Comparison of ENCODE assay signal across 1 cellular context in the genomic region with DNA sequence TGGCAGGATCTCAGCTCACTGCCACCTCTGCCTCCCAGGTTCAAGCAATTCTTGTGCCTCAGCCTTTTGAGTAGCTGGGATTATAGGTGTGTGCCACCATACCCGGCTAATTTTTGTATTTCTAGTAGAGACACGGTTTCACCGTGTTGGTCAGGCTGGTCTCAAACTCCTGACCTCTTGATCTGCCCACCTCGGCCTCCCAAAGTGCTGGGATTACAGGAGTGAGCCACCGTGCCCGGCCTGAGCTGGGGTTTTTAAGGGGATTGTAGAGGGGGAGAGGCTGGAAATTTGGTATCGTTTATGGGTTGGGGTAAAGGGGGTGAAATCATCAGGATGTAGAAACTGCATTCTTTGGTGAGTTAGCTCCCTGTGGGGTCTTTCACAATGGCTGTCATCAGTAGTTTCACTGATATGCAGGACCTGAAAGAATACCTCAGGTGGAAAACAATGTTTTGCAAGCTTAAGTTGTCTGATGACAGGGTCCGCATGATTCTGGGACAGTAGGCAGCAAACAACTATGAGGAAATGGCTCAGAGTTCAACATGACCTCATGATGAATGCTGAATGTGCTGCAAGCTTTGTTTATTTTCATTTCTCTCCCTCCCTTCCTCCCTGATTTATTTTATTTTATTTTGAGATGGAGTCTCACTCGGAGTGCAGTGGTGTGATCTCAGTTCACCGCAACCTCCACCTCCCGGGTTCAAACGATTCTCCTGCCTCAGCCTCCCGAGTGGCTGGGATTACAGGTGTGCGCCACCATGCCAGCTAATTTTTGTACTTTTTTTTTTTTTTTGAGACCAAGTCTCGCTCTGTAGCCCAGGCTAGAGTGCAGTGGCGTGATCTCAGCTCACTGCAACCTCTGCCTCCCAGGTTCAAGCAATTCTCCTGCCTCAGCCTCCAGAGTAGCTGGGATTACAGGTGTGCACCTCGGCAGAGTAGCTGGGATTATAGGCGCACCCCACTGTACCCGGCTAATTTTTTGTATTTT.
A peak's percentile ranks its signal among the peaks of the same experiment; 100 is the strongest.
TF ChIP-seq lines count a peak whose summit lies in the region.
"Not testable (repeated sequence)": the region's sequence is repeated elsewhere in the genome, so short reads cannot be mapped to it uniquely, and the experiment has no call there.

No MANE protein-coding gene starts in this region.

TF ChIP-seq in HepG2, 621 proteins besides CTCF, POLR2A, EP300 and RAD21 (continues in another document):
- TF ChIP-seq ETV5 (CRISPR knock-in tag; IDR thresholded peaks at IDR 0.05; ENCODE audit: borderline replicate concordance), result peak; percentile 49; the same call in 1 of the 2 replicates
- peak; percentile 58; the same call in 1 of the 2 replicates for TF ChIP-seq DPF2 (CRISPR knock-in tag; IDR thresholded peaks at IDR 0.05; ENCODE audit: borderline replicate concordance, low read depth)
- TF ChIP-seq, protein P1, sequence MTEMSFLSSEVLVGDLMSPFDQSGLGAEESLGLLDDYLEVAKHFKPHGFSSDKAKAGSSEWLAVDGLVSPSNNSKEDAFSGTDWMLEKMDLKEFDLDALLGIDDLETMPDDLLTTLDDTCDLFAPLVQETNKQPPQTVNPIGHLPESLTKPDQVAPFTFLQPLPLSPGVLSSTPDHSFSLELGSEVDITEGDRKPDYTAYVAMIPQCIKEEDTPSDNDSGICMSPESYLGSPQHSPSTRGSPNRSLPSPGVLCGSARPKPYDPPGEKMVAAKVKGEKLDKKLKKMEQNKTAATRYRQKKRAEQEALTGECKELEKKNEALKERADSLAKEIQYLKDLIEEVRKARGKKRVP (CRISPR knock-in tag; IDR thresholded peaks at IDR 0.05), result peak in 1 of 2 experiments; percentile 88; a peak in 2 of 4 replicates
- peak; percentile 83 for TF ChIP-seq SALL1 (CRISPR knock-in tag; IDR thresholded peaks at IDR 0.05)
- TF ChIP-seq ZNF430 (CRISPR knock-in tag; IDR thresholded peaks at IDR 0.05), result 0 out of 2 replicates have a peak, but pooled peaks have one; percentile 59
- peak; percentile 57 for TF ChIP-seq HDAC1 (CRISPR knock-in tag; IDR thresholded peaks at IDR 0.05)
- peak; percentile 82; the same call in 1 of the 2 replicates for TF ChIP-seq NCOR1 (IDR thresholded peaks at IDR 0.05; ENCODE audit: borderline replicate concordance, low read length)
- peak; percentile 94 for TF ChIP-seq CEBPG (CRISPR knock-in tag; IDR thresholded peaks at IDR 0.05)
- TF ChIP-seq LCORL (IDR thresholded peaks at IDR 0.05), result peak; percentile 58; the same call in 1 of the 2 replicates
- TF ChIP-seq LCORL (CRISPR knock-in tag; IDR thresholded peaks at IDR 0.05), result peak; percentile 89
- TF ChIP-seq, protein P2, sequence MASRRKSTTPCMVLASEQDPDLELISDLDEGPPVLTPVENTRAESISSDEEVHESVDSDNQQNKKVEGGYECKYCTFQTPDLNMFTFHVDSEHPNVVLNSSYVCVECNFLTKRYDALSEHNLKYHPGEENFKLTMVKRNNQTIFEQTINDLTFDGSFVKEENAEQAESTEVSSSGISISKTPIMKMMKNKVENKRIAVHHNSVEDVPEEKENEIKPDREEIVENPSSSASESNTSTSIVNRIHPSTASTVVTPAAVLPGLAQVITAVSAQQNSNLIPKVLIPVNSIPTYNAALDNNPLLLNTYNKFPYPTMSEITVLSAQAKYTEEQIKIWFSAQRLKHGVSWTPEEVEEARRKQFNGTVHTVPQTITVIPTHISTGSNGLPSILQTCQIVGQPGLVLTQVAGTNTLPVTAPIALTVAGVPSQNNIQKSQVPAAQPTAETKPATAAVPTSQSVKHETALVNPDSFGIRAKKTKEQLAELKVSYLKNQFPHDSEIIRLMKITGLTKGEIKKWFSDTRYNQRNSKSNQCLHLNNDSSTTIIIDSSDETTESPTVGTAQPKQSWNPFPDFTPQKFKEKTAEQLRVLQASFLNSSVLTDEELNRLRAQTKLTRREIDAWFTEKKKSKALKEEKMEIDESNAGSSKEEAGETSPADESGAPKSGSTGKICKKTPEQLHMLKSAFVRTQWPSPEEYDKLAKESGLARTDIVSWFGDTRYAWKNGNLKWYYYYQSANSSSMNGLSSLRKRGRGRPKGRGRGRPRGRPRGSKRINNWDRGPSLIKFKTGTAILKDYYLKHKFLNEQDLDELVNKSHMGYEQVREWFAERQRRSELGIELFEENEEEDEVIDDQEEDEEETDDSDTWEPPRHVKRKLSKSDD (CRISPR knock-in tag; IDR thresholded peaks at IDR 0.05; ENCODE audit: low read depth), result 0 out of 2 replicates have a peak, but pooled peaks have one; percentile 33
- TF ChIP-seq DMAP1 (CRISPR knock-in tag; IDR thresholded peaks at IDR 0.05), result 0 out of 2 replicates have a peak, but pooled peaks have one; percentile 42
- TF ChIP-seq, protein P3, sequence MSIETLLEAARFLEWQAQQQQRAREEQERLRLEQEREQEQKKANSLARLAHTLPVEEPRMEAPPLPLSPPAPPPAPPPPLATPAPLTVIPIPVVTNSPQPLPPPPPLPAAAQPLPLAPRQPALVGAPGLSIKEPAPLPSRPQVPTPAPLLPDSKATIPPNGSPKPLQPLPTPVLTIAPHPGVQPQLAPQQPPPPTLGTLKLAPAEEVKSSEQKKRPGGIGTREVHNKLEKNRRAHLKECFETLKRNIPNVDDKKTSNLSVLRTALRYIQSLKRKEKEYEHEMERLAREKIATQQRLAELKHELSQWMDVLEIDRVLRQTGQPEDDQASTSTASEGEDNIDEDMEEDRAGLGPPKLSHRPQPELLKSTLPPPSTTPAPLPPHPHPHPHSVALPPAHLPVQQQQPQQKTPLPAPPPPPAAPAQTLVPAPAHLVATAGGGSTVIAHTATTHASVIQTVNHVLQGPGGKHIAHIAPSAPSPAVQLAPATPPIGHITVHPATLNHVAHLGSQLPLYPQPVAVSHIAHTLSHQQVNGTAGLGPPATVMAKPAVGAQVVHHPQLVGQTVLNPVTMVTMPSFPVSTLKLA (IDR thresholded peaks at IDR 0.05), result peak; percentile 62; the same call in 1 of the 2 replicates
- TF ChIP-seq CREM (IDR thresholded peaks at IDR 0.05), result peak; percentile 52
- not testable (repeated sequence) for TF ChIP-seq CREM (CRISPR knock-in tag; IDR thresholded peaks at IDR 0.05)
- 0 out of 2 replicates have a peak, but pooled peaks have one; percentile 53 for TF ChIP-seq ZNF317 (CRISPR knock-in tag; IDR thresholded peaks at IDR 0.05)
- TF ChIP-seq, protein P4, sequence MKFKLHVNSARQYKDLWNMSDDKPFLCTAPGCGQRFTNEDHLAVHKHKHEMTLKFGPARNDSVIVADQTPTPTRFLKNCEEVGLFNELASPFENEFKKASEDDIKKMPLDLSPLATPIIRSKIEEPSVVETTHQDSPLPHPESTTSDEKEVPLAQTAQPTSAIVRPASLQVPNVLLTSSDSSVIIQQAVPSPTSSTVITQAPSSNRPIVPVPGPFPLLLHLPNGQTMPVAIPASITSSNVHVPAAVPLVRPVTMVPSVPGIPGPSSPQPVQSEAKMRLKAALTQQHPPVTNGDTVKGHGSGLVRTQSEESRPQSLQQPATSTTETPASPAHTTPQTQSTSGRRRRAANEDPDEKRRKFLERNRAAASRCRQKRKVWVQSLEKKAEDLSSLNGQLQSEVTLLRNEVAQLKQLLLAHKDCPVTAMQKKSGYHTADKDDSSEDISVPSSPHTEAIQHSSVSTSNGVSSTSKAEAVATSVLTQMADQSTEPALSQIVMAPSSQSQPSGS (CRISPR knock-in tag; IDR thresholded peaks at IDR 0.05), result peak; percentile 99
- TF ChIP-seq, protein P5, sequence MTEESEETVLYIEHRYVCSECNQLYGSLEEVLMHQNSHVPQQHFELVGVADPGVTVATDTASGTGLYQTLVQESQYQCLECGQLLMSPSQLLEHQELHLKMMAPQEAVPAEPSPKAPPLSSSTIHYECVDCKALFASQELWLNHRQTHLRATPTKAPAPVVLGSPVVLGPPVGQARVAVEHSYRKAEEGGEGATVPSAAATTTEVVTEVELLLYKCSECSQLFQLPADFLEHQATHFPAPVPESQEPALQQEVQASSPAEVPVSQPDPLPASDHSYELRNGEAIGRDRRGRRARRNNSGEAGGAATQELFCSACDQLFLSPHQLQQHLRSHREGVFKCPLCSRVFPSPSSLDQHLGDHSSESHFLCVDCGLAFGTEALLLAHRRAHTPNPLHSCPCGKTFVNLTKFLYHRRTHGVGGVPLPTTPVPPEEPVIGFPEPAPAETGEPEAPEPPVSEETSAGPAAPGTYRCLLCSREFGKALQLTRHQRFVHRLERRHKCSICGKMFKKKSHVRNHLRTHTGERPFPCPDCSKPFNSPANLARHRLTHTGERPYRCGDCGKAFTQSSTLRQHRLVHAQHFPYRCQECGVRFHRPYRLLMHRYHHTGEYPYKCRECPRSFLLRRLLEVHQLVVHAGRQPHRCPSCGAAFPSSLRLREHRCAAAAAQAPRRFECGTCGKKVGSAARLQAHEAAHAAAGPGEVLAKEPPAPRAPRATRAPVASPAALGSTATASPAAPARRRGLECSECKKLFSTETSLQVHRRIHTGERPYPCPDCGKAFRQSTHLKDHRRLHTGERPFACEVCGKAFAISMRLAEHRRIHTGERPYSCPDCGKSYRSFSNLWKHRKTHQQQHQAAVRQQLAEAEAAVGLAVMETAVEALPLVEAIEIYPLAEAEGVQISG (CRISPR knock-in tag; IDR thresholded peaks at IDR 0.05), result peak; percentile 36; the same call in 1 of the 2 replicates
- TF ChIP-seq HNF4A (CRISPR knock-in tag; IDR thresholded peaks at IDR 0.05), result peak; percentile 95
- TF ChIP-seq FOXK1 (CRISPR knock-in tag; IDR thresholded peaks at IDR 0.05; ENCODE audit: borderline replicate concordance, low read depth), result peak; percentile 78; the same call in 1 of the 2 replicates
- TF ChIP-seq, protein P6, sequence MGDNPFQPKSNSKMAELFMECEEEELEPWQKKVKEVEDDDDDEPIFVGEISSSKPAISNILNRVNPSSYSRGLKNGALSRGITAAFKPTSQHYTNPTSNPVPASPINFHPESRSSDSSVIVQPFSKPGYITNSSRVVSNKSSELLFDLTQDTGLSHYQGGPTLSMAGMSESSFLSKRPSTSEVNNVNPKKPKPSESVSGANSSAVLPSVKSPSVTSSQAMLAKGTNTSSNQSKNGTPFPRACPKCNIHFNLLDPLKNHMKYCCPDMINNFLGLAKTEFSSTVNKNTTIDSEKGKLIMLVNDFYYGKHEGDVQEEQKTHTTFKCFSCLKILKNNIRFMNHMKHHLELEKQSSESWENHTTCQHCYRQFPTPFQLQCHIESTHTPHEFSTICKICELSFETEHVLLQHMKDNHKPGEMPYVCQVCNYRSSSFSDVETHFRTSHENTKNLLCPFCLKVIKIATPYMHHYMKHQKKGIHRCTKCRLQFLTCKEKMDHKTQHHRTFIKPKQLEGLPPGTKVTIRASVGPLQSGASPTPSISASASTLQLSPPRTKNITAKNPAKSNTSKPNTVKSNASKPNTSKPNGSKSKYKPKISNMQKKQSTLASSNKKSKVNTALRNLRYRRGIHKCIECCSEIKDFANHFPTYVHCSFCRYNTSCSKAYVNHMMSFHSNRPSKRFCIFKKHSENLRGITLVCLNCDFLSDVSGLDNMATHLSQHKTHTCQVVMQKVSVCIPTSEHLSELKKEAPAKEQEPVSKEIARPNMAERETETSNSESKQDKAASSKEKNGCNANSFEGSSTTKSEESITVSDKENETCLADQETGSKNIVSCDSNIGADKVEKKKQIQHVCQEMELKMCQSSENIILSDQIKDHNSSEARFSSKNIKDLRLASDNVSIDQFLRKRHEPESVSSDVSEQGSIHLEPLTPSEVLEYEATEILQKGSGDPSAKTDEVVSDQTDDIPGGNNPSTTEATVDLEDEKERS (CRISPR knock-in tag; IDR thresholded peaks at IDR 0.05), result peak; percentile 59; the same call in 1 of the 2 replicates
- peak; percentile 79; the same call in 1 of the 2 replicates for TF ChIP-seq HMG20A (CRISPR knock-in tag; IDR thresholded peaks at IDR 0.05; ENCODE audit: borderline replicate concordance)
- TF ChIP-seq TCF7 (IDR thresholded peaks at IDR 0.05; ENCODE audit: low read depth), result peak; percentile 57; the same call in 1 of the 2 replicates
- TF ChIP-seq MEIS1 (CRISPR knock-in tag; IDR thresholded peaks at IDR 0.05; ENCODE audit: borderline replicate concordance), result peak; percentile 24; the same call in 1 of the 2 replicates
- TF ChIP-seq MXI1 (IDR thresholded peaks at IDR 0.05; ENCODE audit: borderline replicate concordance, low read depth, low read length), result peak; percentile 76; the same call in 1 of the 3 replicates
- TF ChIP-seq GATAD2A (CRISPR knock-in tag; IDR thresholded peaks at IDR 0.05), result peak; percentile 91
- TF ChIP-seq CEBPB (IDR thresholded peaks at IDR 0.05; ENCODE audit: borderline replicate concordance, low read depth, low read length), result peak; percentile 93
- 0 out of 2 replicates have a peak, but pooled peaks have one; percentile 55 for TF ChIP-seq ZNF761 (CRISPR knock-in tag; conservative IDR thresholded peaks at IDR 0.05)
- TF ChIP-seq CCDC6 (CRISPR knock-in tag; IDR thresholded peaks at IDR 0.05), result 0 out of 2 replicates have a peak, but pooled peaks have one; percentile 28
- TF ChIP-seq ZMYM3 (CRISPR knock-in tag; IDR thresholded peaks at IDR 0.05), result peak; percentile 88
- TF ChIP-seq ZMYM2 (CRISPR knock-in tag; IDR thresholded peaks at IDR 0.05), result peak; percentile 8; the same call in 1 of the 2 replicates
- TF ChIP-seq, protein P7, sequence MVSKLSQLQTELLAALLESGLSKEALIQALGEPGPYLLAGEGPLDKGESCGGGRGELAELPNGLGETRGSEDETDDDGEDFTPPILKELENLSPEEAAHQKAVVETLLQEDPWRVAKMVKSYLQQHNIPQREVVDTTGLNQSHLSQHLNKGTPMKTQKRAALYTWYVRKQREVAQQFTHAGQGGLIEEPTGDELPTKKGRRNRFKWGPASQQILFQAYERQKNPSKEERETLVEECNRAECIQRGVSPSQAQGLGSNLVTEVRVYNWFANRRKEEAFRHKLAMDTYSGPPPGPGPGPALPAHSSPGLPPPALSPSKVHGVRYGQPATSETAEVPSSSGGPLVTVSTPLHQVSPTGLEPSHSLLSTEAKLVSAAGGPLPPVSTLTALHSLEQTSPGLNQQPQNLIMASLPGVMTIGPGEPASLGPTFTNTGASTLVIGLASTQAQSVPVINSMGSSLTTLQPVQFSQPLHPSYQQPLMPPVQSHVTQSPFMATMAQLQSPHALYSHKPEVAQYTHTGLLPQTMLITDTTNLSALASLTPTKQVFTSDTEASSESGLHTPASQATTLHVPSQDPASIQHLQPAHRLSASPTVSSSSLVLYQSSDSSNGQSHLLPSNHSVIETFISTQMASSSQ (IDR thresholded peaks at IDR 0.05; ENCODE audit: low read depth), result not testable (repeated sequence)
- TF ChIP-seq, protein P7 (CRISPR knock-in tag; IDR thresholded peaks at IDR 0.05; ENCODE audit: borderline replicate concordance), result peak; percentile 11; the same call in 1 of the 2 replicates
- TF ChIP-seq NFKBIZ (CRISPR knock-in tag; IDR thresholded peaks at IDR 0.05), result peak; percentile 72; the same call in 1 of the 2 replicates
- TF ChIP-seq RXRB (CRISPR knock-in tag; IDR thresholded peaks at IDR 0.05; ENCODE audit: borderline replicate concordance), result peak; percentile 70; the same call in 1 of the 2 replicates
- peak; percentile 91 for TF ChIP-seq SAP130 (CRISPR knock-in tag; IDR thresholded peaks at IDR 0.05; ENCODE audit: low read depth)
